Comparison of ENCODE assay signal across 9 cellular contexts in the genomic region with DNA sequence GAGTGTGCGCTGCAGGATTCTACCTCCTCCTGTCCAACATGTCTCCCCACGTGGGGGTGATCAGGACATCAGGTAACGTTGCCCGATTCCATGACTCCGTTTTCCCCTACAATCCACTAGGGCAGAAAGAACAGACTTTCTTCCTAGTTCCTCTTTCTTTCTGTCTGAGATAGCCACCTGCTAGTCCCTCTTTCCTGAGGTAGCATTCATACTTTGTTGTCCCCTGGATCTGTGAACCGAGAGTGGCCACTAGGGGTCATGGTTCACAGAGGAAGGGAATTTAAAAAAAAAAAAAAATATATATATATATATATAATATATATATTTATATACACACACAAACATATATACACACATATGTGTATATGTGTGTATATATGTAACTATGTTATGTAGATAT.
DNase-seq lines count a peak whose midpoint lies in the region; ATAC-seq and TF ChIP-seq lines count a peak whose summit lies in the region.
"Had no signal": no experiment of that assay in that cellular context is flagged by ENCODE, and none has a peak within 500 bp of the region (broad histone marks: within the 10 kb centered on the region; RNA-seq: fewer than 3 reads in every experiment).

No MANE protein-coding gene starts in this region.

- peak; percentile 20; the same call in 1 of the 2 replicates for TF ChIP-seq CTCF in WERI-Rb-1 (IDR thresholded peaks at IDR 0.05; ENCODE audit: low read depth, low read length)

- no peak overlapping the region for H3K23ac ChIP-seq in mesenchymal stem cell (ENCODE audit: low read length in 2 of 2)

- H2BK120ac ChIP-seq in mesenchymal stem cell (ENCODE audit: low read depth, low read length), result no peak overlapping the region

- no peak overlapping the region for H3K4me2 ChIP-seq in mesenchymal stem cell (ENCODE audit: low read length, poor library complexity, severe bottlenecking)

- no peak overlapping the region for H2BK12ac ChIP-seq in mesenchymal stem cell (ENCODE audit: low read length in 2 of 2)

- H3K9me3 ChIP-seq in WERI-Rb-1 (ENCODE audit: severe bottlenecking) (no peaks in the 10 kb centered on the region), mesenchymal stem cell (ENCODE audit: control insufficient read depth, low read length) (no peaks in the 10 kb centered on the region)

- ATAC-seq in HG02885 (IDR thresholded peaks at IDR 0.05; ENCODE audit: poor library complexity, unreplicated experiment) (peak; percentile 51), GM19023 (IDR thresholded peaks at IDR 0.05; ENCODE audit: unreplicated experiment) (no peak), GM18511 (IDR thresholded peaks at IDR 0.05; ENCODE audit: unreplicated experiment) (no peak)

- DNase-seq in ELF-1 (ENCODE audit: low read depth, low spot score), result peak; percentile 5
- no peak for DNase-seq in WERI-Rb-1
- peak; percentile 28 for DNase-seq in mesenchymal stem cell
- DNase-seq in islet precursor cell, result no peak
- DNase-seq in activated CD4-positive, CD25-positive, alpha-beta regulatory T cell treated with anti-CD3 and anti-CD28 coated beads, Interleukin-2, amount 50 U/mL, for 72 hours, result no peak
- DNase-seq: activated CD4-positive, alpha-beta T cell treated with anti-CD3 and anti-CD28 coated beads, Interleukin-2, amount 10 ng/mL, durations not matched to agents 7 days and 5 days had no signal

- H3K14ac ChIP-seq in mesenchymal stem cell (ENCODE audit: low read length in 2 of 2), result no peak overlapping the region

- no peak overlapping the region for H3K4me3 ChIP-seq in WERI-Rb-1 (ENCODE audit: low read depth, low read length)
- H3K4me3 ChIP-seq in mesenchymal stem cell (ENCODE audit: insufficient read depth in 1 of 2, low read depth in 1 of 2, low read length in 2 of 2), result no peak overlapping the region

- H3K18ac ChIP-seq in mesenchymal stem cell (ENCODE audit: low read depth in 1 of 2, low read length in 2 of 2), result no peak overlapping the region

- no peaks in the 10 kb centered on the region for H3K79me1 ChIP-seq in mesenchymal stem cell (replicated peaks; ENCODE audit: low read length, poor library complexity, severe bottlenecking)

- H3K27me3 ChIP-seq in WERI-Rb-1 (ENCODE audit: insufficient read depth, low read depth, severe bottlenecking), result no peaks in the 10 kb centered on the region
- H3K27me3 ChIP-seq in mesenchymal stem cell (ENCODE audit: control insufficient read depth in 1 of 2, insufficient read depth in 1 of 2, low read length in 2 of 2), result no peaks in the 10 kb centered on the region

- H3K9ac ChIP-seq in mesenchymal stem cell (ENCODE audit: low read length), result no peak overlapping the region

- no peak overlapping the region for H2AFZ ChIP-seq in mesenchymal stem cell (ENCODE audit: low read depth, low read length)

- H3K4me1 ChIP-seq in mesenchymal stem cell (ENCODE audit: control insufficient read depth, insufficient read depth, low read depth, low read length), result no peaks in the 10 kb centered on the region

- H4K8ac ChIP-seq in mesenchymal stem cell (ENCODE audit: low read length), result no peak overlapping the region

- no peaks in the 10 kb centered on the region for H3K36me3 ChIP-seq in WERI-Rb-1
- no peaks in the 10 kb centered on the region for H3K36me3 ChIP-seq in mesenchymal stem cell (ENCODE audit: control insufficient read depth in 1 of 2, insufficient read depth in 2 of 2, low read depth in 1 of 2, low read length in 2 of 2)

- H3K27ac ChIP-seq in WERI-Rb-1 (no peak overlapping the region), mesenchymal stem cell (ENCODE audit: low read length, poor library complexity, severe bottlenecking) (no peak overlapping the region)

- H2AK5ac ChIP-seq in mesenchymal stem cell (ENCODE audit: low read length, severe bottlenecking), result no peak overlapping the region

- 75% methylated on average over 5 of the region's 6 CpGs for WGBS in mesenchymal stem cell

- no peak overlapping the region for H2BK5ac ChIP-seq in mesenchymal stem cell (ENCODE audit: low read depth, low read length, poor library complexity, severe bottlenecking)

- H3K4ac ChIP-seq in mesenchymal stem cell (ENCODE audit: low read depth in 1 of 2, low read length in 2 of 2), result no peak overlapping the region

- no peak overlapping the region for H4K91ac ChIP-seq in mesenchymal stem cell (ENCODE audit: low read length)

- no peak overlapping the region for H2BK15ac ChIP-seq in mesenchymal stem cell (ENCODE audit: low read depth, poor library complexity, severe bottlenecking)

Comparison
In these comparisons a context has a peak if more than half of its experiments do, and no peak if none do; other contexts are left out.
1. DNase-seq: peak in ELF-1 (single experiment) and mesenchymal stem cell (single experiment); none in WERI-Rb-1 (single experiment), islet precursor cell (single experiment) and activated CD4-positive, CD25-positive, alpha-beta regulatory T cell treated with anti-CD3 and anti-CD28 coated beads, Interleukin-2, amount 50 U/mL, for 72 hours (single experiment).